Comparison of ENCODE assay signal across 11 cellular contexts in the genomic region with DNA sequence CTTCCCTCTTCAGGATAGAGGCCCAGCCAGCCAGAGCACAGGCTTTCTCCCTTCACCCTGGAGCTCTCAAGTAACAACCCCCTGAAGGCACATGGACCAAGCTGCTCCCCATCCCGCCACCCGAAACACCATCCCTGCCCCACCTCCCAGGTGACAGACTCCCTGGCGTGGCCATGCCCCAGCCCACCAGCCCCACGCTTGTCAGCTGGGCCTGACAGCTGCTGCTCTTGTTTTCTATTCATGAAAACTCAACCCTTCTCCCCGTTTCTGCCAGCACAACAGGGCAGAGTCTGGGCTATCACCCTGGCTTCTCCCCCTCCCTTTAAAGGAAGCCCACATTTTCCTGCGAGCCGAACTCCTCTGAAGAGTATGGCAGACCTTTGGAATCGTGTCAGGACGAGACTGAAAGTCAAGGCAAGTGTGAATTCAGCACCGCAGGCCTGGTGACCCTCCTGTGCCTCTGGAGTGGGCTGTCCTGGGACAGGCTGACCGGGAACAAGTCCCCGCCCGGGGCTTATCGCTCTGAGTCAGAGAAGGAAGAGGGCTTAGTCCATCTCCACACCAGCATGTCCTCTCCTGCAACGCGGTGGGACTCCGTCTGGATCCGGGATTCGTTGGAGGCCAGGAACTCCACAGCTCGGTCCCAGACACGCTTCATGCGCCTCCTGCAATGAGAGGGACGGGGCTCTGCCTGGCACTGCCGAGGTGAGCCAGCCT. TPM values are rescaled to one million over a fixed set of nuclear protein-coding genes. Genes with fewer than 3 reads are reported as not detected.
DNase-seq lines count a peak whose midpoint lies in the region; FAIRE-seq and TF ChIP-seq lines count a peak whose summit lies in the region.
"Had no signal": no experiment of that assay in that cellular context is flagged by ENCODE, and none has a peak within 500 bp of the region (broad histone marks: within the 10 kb centered on the region; RNA-seq: fewer than 3 reads in every experiment).

No MANE protein-coding gene starts in this region.

- H3K36me3 Mint-ChIP-seq in neural progenitor cell: peaks cover 29% of the 10 kb centered on the region

- H3K27ac Mint-ChIP-seq in neural progenitor cell: no peak overlapping the region
- H3K27ac Mint-ChIP-seq: dendritic cell treated with granulocyte-macrophage colony-stimulating factor and Interleukin-4, amounts not matched to agents 40 ng/mL and 50 ng/mL, for 4 days had no signal

- H2AFZ ChIP-seq in ACC112 (ENCODE audit: low read length, unreplicated experiment) (no peak overlapping the region), endothelial cell of umbilical vein (ENCODE audit: low read depth, low read length) (no peak overlapping the region), neural progenitor cell (replicated peaks) (no peak overlapping the region)

- H3K79me2 ChIP-seq in ACC112 (ENCODE audit: control insufficient read depth, insufficient read depth, low read length, unreplicated experiment) (no peaks in the 10 kb centered on the region), endothelial cell of umbilical vein (ENCODE audit: control insufficient read depth, insufficient read depth, low read length) (no peaks in the 10 kb centered on the region), neural progenitor cell (ENCODE audit: low read depth) (no peaks in the 10 kb centered on the region)

- no TSS peak for BruUV-seq in endothelial cell of umbilical vein (replicated peaks; lab: Mats Ljungman, UMichigan)

- in situ Hi-C loops in GM13977 (cut with MboI; ENCODE audit: low pct_unique_long_range_greater_than_20kb, low sequenced_read_pairs, unreplicated experiment): no loop called here

- H3K27ac ChIP-seq in ACC112 (ENCODE audit: low read depth, low read length): peak overlapping the region; percentile 80
- peak overlapping the region; percentile 64 for H3K27ac ChIP-seq in endothelial cell of umbilical vein (ENCODE audit: insufficient read depth, low read depth, low read length)
- H3K27ac ChIP-seq in neural progenitor cell: no peak overlapping the region

- dilution Hi-C loops in endothelial cell of umbilical vein (cut with MboI; ENCODE audit: extremely low pct_ligation_motif_present, low sequenced_read_pairs): no loop called here

- H3K4me1 ChIP-seq in ACC112 (ENCODE audit: control insufficient read depth, insufficient read depth, low read length, unreplicated experiment) (peaks cover 49% of the 10 kb centered on the region), NT2/D1 (ENCODE audit: insufficient read depth, insufficient read length) (peaks cover 26% of the 10 kb centered on the region), endothelial cell of umbilical vein (ENCODE audit: control insufficient read depth, extremely low read depth, insufficient read depth, low read length) (peaks cover 45% of the 10 kb centered on the region), neural progenitor cell (peaks cover 27% of the 10 kb centered on the region)

- CTCF ChIA-PET in endothelial cell of umbilical vein (lab: Charles Lee): interaction anchor here (0.9 to 9.0 kb wide), 29 partner anchors 8 to 391 kb away, joined by 3 to 286 read pairs (median 6); a partner anchor contains a TSS

- H4K20me1 ChIP-seq in endothelial cell of umbilical vein (replicated peaks; ENCODE audit: control insufficient read depth, extremely low read depth, insufficient read depth, low read length) (no peaks in the 10 kb centered on the region), neural progenitor cell (ENCODE audit: low read depth) (peaks cover 12% of the 10 kb centered on the region)

- H3K9me3 Mint-ChIP-seq in neural progenitor cell: no peaks in the 10 kb centered on the region
- H3K9me3 Mint-ChIP-seq: dendritic cell treated with granulocyte-macrophage colony-stimulating factor and Interleukin-4, amounts not matched to agents 40 ng/mL and 50 ng/mL, for 4 days had no signal

- H3K27me3 ChIP-seq in ACC112 (ENCODE audit: insufficient read depth, low read length) (no peaks in the 10 kb centered on the region), NT2/D1 (ENCODE audit: insufficient read depth, insufficient read length) (no peaks in the 10 kb centered on the region), endothelial cell of umbilical vein (ENCODE audit: control insufficient read depth in 2 of 2, insufficient read depth in 2 of 2, low read length in 2 of 2) (no peaks in the 10 kb centered on the region), neural progenitor cell (no peaks in the 10 kb centered on the region)

- DNase-seq in NT2/D1 (ENCODE audit: low read depth, low spot score): no peak
- DNase-seq in endothelial cell of umbilical vein (ENCODE audit: low read depth, low spot score): peak; percentile 62
- no peak for DNase-seq in neural progenitor cell (ENCODE audit: low spot score)
- no peak for DNase-seq in superior temporal gyrus (ENCODE audit: extremely low spot score)
- no peak for DNase-seq in D721Med (ENCODE audit: insufficient read length, low spot score)
- DNase-seq in GM13977 (ENCODE audit: low spot score): no peak
- DNase-seq in HTR-8/SVneo (ENCODE audit: insufficient read length, low spot score): no peak
- DNase-seq: NCI-H1092 had no signal

- peak overlapping the region; percentile 35 for H3K4me3 Mint-ChIP-seq in neural progenitor cell
- H3K4me3 Mint-ChIP-seq: dendritic cell treated with granulocyte-macrophage colony-stimulating factor and Interleukin-4, amounts not matched to agents 40 ng/mL and 50 ng/mL, for 4 days had no signal

- H3K9me1 ChIP-seq in endothelial cell of umbilical vein (replicated peaks; ENCODE audit: control insufficient read depth, extremely low read depth, insufficient read depth, low read length): no peaks in the 10 kb centered on the region

- POLR2A ChIA-PET in endothelial cell of umbilical vein (lab: Charles Lee): interaction anchor here (1.2 to 4.7 kb wide), 3 partner anchors 9 to 61 kb away, joined by 3 to 25 read pairs (median 22); a partner anchor contains a TSS

- H3K4me1 Mint-ChIP-seq in neural progenitor cell: peaks cover 41% of the 10 kb centered on the region

- peaks cover 6% of the 10 kb centered on the region for H3K36me3 ChIP-seq in ACC112 (ENCODE audit: insufficient read depth, low read length)
- peaks cover 49% of the 10 kb centered on the region for H3K36me3 ChIP-seq in NT2/D1 (ENCODE audit: insufficient read depth, insufficient read length, low read length)
- peaks cover 15 to 31% of the 10 kb centered on the region in 2 experiments for H3K36me3 ChIP-seq in endothelial cell of umbilical vein (ENCODE audit: control insufficient read depth in 2 of 2, extremely low read depth in 1 of 2, insufficient read depth in 2 of 2, low read length in 2 of 2)
- no peaks in the 10 kb centered on the region for H3K36me3 ChIP-seq in neural progenitor cell

- H3F3A ChIP-seq in neural progenitor cell (ENCODE audit: low read depth): peaks cover 29% of the 10 kb centered on the region

- peak overlapping the region; percentile 57 for H3K9ac ChIP-seq in NT2/D1 (ENCODE audit: insufficient read length, low read depth)
- peak overlapping the region; percentile 25 for H3K9ac ChIP-seq in endothelial cell of umbilical vein (replicated peaks; ENCODE audit: extremely low read depth, insufficient read depth, low read length)
- H3K9ac ChIP-seq in neural progenitor cell: no peak overlapping the region

- no peak for TF ChIP-seq POLR2A in endothelial cell of umbilical vein (IDR thresholded peaks at IDR 0.05; ENCODE audit: low read depth, low read length)

- H3K4me2 ChIP-seq in endothelial cell of umbilical vein (ENCODE audit: insufficient read depth, low read length) (peak overlapping the region; percentile 25), neural progenitor cell (peak overlapping the region; percentile 22)

- FAIRE-seq in endothelial cell of umbilical vein (lab: Jason Lieb, UNC): peak; percentile 92
- FAIRE-seq in D721Med (lab: Jason Lieb, UNC): no peak
- FAIRE-seq in HTR-8/SVneo (lab: Jason Lieb, UNC): no peak
- FAIRE-seq: islet of Langerhans had no signal

- intact Hi-C loops in endothelial cell of umbilical vein (cut with micrococcal nuclease): no loop called here

- no peak for TF ChIP-seq CTCF in endothelial cell of umbilical vein (IDR thresholded peaks at IDR 0.05; ENCODE audit: extremely low read depth in 1 of 2, insufficient read depth in 1 of 2, low read depth in 1 of 2, low read length in 2 of 2)
- TF ChIP-seq CTCF in neural progenitor cell (IDR thresholded peaks at IDR 0.05): no peak
- no peak for TF ChIP-seq CTCF in D721Med (IDR thresholded peaks at IDR 0.05; ENCODE audit: insufficient read depth, missing control alignments)
- TF ChIP-seq CTCF in GM13977 (IDR thresholded peaks at IDR 0.05; ENCODE audit: extremely low read depth, insufficient read depth, missing control alignments): no peak

- no peak overlapping the region; the same call in 1 of the 2 replicates for H3K4me3 ChIP-seq in ACC112 (ENCODE audit: low read depth, low read length)
- no peak overlapping the region for H3K4me3 ChIP-seq in NT2/D1 (ENCODE audit: insufficient read length, low read depth)
- no peak overlapping the region for H3K4me3 ChIP-seq in endothelial cell of umbilical vein (replicated peaks in 1 of 3; ENCODE audit: insufficient read depth in 1 of 3, low read depth in 1 of 3, low read length in 3 of 3)
- H3K4me3 ChIP-seq in neural progenitor cell: no peak overlapping the region

- H3K9me3 ChIP-seq in NT2/D1 (ENCODE audit: insufficient read depth, low read length): no peaks in the 10 kb centered on the region
- H3K9me3 ChIP-seq in endothelial cell of umbilical vein (replicated peaks; ENCODE audit: control insufficient read depth, insufficient read depth, low read length): no peaks in the 10 kb centered on the region
- H3K9me3 ChIP-seq in neural progenitor cell (ENCODE audit: low read depth): no peaks in the 10 kb centered on the region

- peaks cover 2% of the 10 kb centered on the region for H3K27me3 Mint-ChIP-seq in neural progenitor cell (ENCODE audit: insufficient read depth, low read depth)

RNA-seq across cellular contexts. Expression of a gene that starts 16.7 kb away (rescaled TPM):
- 81.8 and 84.3 TPM in 2 replicates for total RNA-seq in endothelial cell of umbilical vein
- polyA plus RNA-seq in endothelial cell of umbilical vein: 54.9 and 61.1 TPM in 2 replicates
- polyA plus RNA-seq in endothelial cell of umbilical vein (2011; cell fraction: cytosol; rRNA removed): 51.9 and 65.9 TPM in 2 replicates
- polyA plus RNA-seq in endothelial cell of umbilical vein (2011; cell fraction: nucleus; rRNA removed): 178 and 190 TPM in 2 replicates
- polyA plus RNA-seq in endothelial cell of umbilical vein (2012): 38.6 and 40.5 TPM in 2 replicates
- 75.4 and 78.6 TPM in 2 replicates for polyA minus RNA-seq in endothelial cell of umbilical vein
- 18.9 TPM for polyA minus RNA-seq in endothelial cell of umbilical vein (2011; cell fraction: cytosol; rRNA and poly(A)+ RNA removed)
- 88.2 and 102 TPM in 2 replicates for polyA minus RNA-seq in endothelial cell of umbilical vein (2011; cell fraction: nucleus; rRNA and poly(A)+ RNA removed)
- total RNA-seq in neural progenitor cell (ENCODE audit: low replicate concordance): 31.8 and 53.4 TPM in 2 replicates

RNA-seq across cellular contexts. Expression of a gene that starts 25.6 kb away (rescaled TPM):
- total RNA-seq in endothelial cell of umbilical vein (not detected in 2 replicates), neural progenitor cell (ENCODE audit: low replicate concordance) (2.9 and 4.6 TPM in 2 replicates)
- polyA plus RNA-seq in endothelial cell of umbilical vein: not detected in 2 replicates
- polyA plus RNA-seq in endothelial cell of umbilical vein (2011; cell fraction: cytosol; rRNA removed): not detected in 2 replicates
- polyA plus RNA-seq in endothelial cell of umbilical vein (2011; cell fraction: nucleus; rRNA removed): not detected in 2 replicates
- polyA plus RNA-seq in endothelial cell of umbilical vein (2012): not detected in 2 replicates
- not detected in 2 replicates for polyA minus RNA-seq in endothelial cell of umbilical vein
- not detected for polyA minus RNA-seq in endothelial cell of umbilical vein (2011; cell fraction: cytosol; rRNA and poly(A)+ RNA removed)
- polyA minus RNA-seq in endothelial cell of umbilical vein (2011; cell fraction: nucleus; rRNA and poly(A)+ RNA removed): not detected in 2 replicates

RNA-seq across cellular contexts. Expression of a gene that starts 31.5 kb away (rescaled TPM):
- not detected in 2 replicates for total RNA-seq in endothelial cell of umbilical vein
- not detected in 2 replicates for polyA plus RNA-seq in endothelial cell of umbilical vein
- polyA plus RNA-seq in endothelial cell of umbilical vein (2011; cell fraction: cytosol; rRNA removed): not detected in 2 replicates
- polyA plus RNA-seq in endothelial cell of umbilical vein (2011; cell fraction: nucleus; rRNA removed): not detected in 2 replicates
- not detected in 2 replicates for polyA plus RNA-seq in endothelial cell of umbilical vein (2012)
- polyA minus RNA-seq in endothelial cell of umbilical vein: not detected in 2 replicates
- not detected for polyA minus RNA-seq in endothelial cell of umbilical vein (2011; cell fraction: cytosol; rRNA and poly(A)+ RNA removed)
- polyA minus RNA-seq in endothelial cell of umbilical vein (2011; cell fraction: nucleus; rRNA and poly(A)+ RNA removed): not detected in 2 replicates
- not detected in 2 replicates for total RNA-seq in neural progenitor cell (ENCODE audit: low replicate concordance)
